ENCODE assay signal across 16 cellular contexts in the genomic region with DNA sequence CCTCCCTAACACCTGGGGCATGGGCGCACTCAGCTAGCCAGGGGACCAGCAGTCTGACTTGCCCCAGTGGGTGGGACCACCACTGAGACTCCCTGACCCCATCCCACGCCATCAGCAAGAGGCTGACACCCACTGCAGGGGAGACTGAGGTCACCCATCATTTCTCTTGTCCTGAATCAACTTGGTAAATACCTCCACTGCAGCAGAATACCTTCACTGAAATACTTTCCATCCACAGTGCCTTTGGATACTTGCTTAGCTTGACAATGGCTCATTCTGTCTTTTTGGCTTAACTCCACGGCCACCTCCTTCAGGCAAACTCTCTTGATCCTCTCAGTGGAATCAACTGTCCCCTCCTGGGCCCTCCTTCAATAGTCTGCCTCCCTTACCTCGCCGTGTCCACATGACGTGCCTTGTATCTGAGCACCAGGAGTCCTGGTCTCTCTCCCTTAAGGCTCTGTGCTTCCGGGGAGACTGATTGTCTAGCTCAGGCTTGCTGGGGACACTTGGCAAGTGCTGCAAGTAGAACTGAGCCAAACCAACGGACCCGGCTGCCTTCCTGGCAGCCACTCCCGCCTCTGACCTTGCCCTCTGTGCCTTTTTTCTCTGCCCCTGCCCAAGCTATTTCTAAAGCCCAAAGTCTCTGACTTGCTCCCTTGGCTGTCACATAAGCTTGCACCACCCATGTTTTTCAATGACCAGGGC.
DNase-seq lines count a peak whose midpoint lies in the region; ATAC-seq, FAIRE-seq and TF ChIP-seq lines count a peak whose summit lies in the region.
"Had no signal": no experiment of that assay in that cellular context is flagged by ENCODE, and none has a peak within 500 bp of the region (broad histone marks: within the 10 kb centered on the region; RNA-seq: fewer than 3 reads in every experiment).

No MANE protein-coding gene starts in this region.

- no peak overlapping the region for H2BK15ac ChIP-seq in H9 (ENCODE audit: low read depth, low read length)

- no peak overlapping the region for H2AK5ac ChIP-seq in H9 (ENCODE audit: insufficient read length, low read length)

- no peaks in the 10 kb centered on the region for H4K20me1 ChIP-seq in H9 (ENCODE audit: control insufficient read depth, insufficient read depth, insufficient read length)

- H3K9me3 ChIP-seq in H9 (ENCODE audit: control insufficient read depth, low read depth, low read length) (no peaks in the 10 kb centered on the region), liver (ENCODE audit: control insufficient read depth in 4 of 4, low read length in 3 of 4) (no peaks in the 10 kb centered on the region), spleen (no peaks in the 10 kb centered on the region)

- no peaks in the 10 kb centered on the region for H3K79me2 ChIP-seq in H9 (ENCODE audit: insufficient read depth, low read length)

- H3K36me3 ChIP-seq in liver (ENCODE audit: control insufficient read depth in 4 of 4, insufficient read depth in 3 of 4, low read depth in 1 of 4, low read length in 3 of 4) (no peaks in the 10 kb centered on the region), spleen (peaks cover 0 to 3% (median 0%) of the 10 kb centered on the region in 6 donors)

- H3K14ac ChIP-seq in H9 (ENCODE audit: insufficient read depth, low read length): no peak overlapping the region

- no peak overlapping the region for H2BK12ac ChIP-seq in H9 (ENCODE audit: insufficient read length, low read depth, low read length)

- no peak for ATAC-seq in activated CD8-positive, alpha-beta memory T cell treated with anti-CD3 and anti-CD28 coated beads, Interleukin-2, amount 10 ng/mL, durations not matched to agents 7 days and 5 days
- ATAC-seq in GM21423 (IDR thresholded peaks at IDR 0.05; ENCODE audit: unreplicated experiment): no peak

- no peak overlapping the region for H4K8ac ChIP-seq in H9 (replicated peaks; ENCODE audit: insufficient read length, low read depth, low read length)

- TF ChIP-seq CTCF in H9 (conservative IDR thresholded peaks at IDR 0.05) (no peak), chondrocyte (IDR thresholded peaks at IDR 0.05) (no peak), liver (IDR thresholded peaks at IDR 0.05; ENCODE audit: low read depth, low read length, missing input control) (no peak), spleen (IDR thresholded peaks at IDR 0.05 in 8 of 11, conservative IDR thresholded peaks at IDR 0.05 in 3 of 11) (no peak), osteocyte (IDR thresholded peaks at IDR 0.05) (no peak)

- no peaks in the 10 kb centered on the region; a peak in 1 of 7 replicates for H3K36me3 Mint-ChIP-seq in H9 (ENCODE audit: insufficient read depth in 1 of 3, low read depth in 3 of 3)
- H3K36me3 Mint-ChIP-seq in chondrocyte (ENCODE audit: low read depth): peaks cover 1% of the 10 kb centered on the region
- H3K36me3 Mint-ChIP-seq in activated CD8-positive, alpha-beta memory T cell treated with anti-CD3 and anti-CD28 coated beads, Interleukin-2, amount 10 ng/mL, durations not matched to agents 7 days and 5 days: no peaks in the 10 kb centered on the region
- no peaks in the 10 kb centered on the region for H3K36me3 Mint-ChIP-seq in osteocyte (ENCODE audit: unreplicated experiment)
- H3K36me3 Mint-ChIP-seq: mesothelial cell of epicardium had no signal

- no peaks in the 10 kb centered on the region for H3K27me3 ChIP-seq in H9 (ENCODE audit: insufficient read depth, low read length)
- no peaks in the 10 kb centered on the region for H3K27me3 ChIP-seq in liver (ENCODE audit: control insufficient read depth in 4 of 4, insufficient read depth in 4 of 4, low read length in 3 of 4)
- peaks cover 0 to 10% (median 0%) of the 10 kb centered on the region in 7 donors for H3K27me3 ChIP-seq in spleen (replicated peaks in 1 of 7)

- no CpG with 5 or more reads among the region's 10 CpGs for WGBS in H9 (ENCODE audit: extremely low coverage, insufficient read length, low lambda C conversion rate)
- 50% methylated on average over 10 of the region's 10 CpGs for WGBS in liver
- WGBS in spleen, 5 donors: 65 to 79% (median 68%) methylated on average over 10 of the region's 10 CpGs

- H3K4me3 Mint-ChIP-seq in H9: no peak overlapping the region
- no peak overlapping the region for H3K4me3 Mint-ChIP-seq in chondrocyte (ENCODE audit: unreplicated experiment)
- H3K4me3 Mint-ChIP-seq in activated CD8-positive, alpha-beta memory T cell treated with anti-CD3 and anti-CD28 coated beads, Interleukin-2, amount 10 ng/mL, durations not matched to agents 7 days and 5 days: no peak overlapping the region
- no peak overlapping the region for H3K4me3 Mint-ChIP-seq in osteocyte (ENCODE audit: unreplicated experiment)
- H3K4me3 Mint-ChIP-seq: activated CD8-positive, alpha-beta T cell treated with anti-CD3 and anti-CD28 coated beads for 36 hours; mesothelial cell of epicardium had no signal

- no peak overlapping the region for H3K18ac ChIP-seq in H9 (ENCODE audit: insufficient read length, low read depth, low read length)

- intact Hi-C loops in spleen (cut with DNase I; ENCODE audit: low total_unique reads): loop anchor here (5.0 kb wide), 2 partner anchors 163 to 228 kb away; no protein-coding TSS in a partner anchor

- TF ChIP-seq POLR2A in spleen (IDR thresholded peaks at IDR 0.05) (no peak), GM12891 (IDR thresholded peaks at IDR 0.05; ENCODE audit: low read depth, low read length) (no peak)

- H2BK5ac ChIP-seq in H9 (ENCODE audit: insufficient read length, low read length): no peak overlapping the region

- no peak overlapping the region for H3K23ac ChIP-seq in H9 (ENCODE audit: insufficient read length, low read depth, low read length)

- H3K79me1 ChIP-seq in H9 (ENCODE audit: insufficient read depth, low read depth, low read length, poor library complexity, severe bottlenecking): no peaks in the 10 kb centered on the region

- no peak for FAIRE-seq in GM12891 (lab: Jason Lieb, UNC)

- H3K9ac ChIP-seq in H9 (ENCODE audit: extremely low read depth, insufficient read length, low read length): no peak overlapping the region
- no peak overlapping the region for H3K9ac ChIP-seq in liver (ENCODE audit: low read depth in 1 of 2, low read length in 2 of 2)

- H3K56ac ChIP-seq in H9 (ENCODE audit: insufficient read length, low read depth, low read length): no peak overlapping the region

- peak in 1 of 2 donors; percentile 4 for TF ChIP-seq RAD21 in liver (IDR thresholded peaks at IDR 0.05)

- H3K4me1 ChIP-seq in H9 (ENCODE audit: insufficient read depth, low read length) (no peaks in the 10 kb centered on the region), liver (ENCODE audit: control insufficient read depth in 4 of 4, insufficient read depth in 4 of 4, low read length in 3 of 4) (peaks cover 0 to 21% (median 20%) of the 10 kb centered on the region in 4 donors), spleen (peaks cover 0 to 29% (median 14%) of the 10 kb centered on the region in 6 donors)

- no peak overlapping the region for H3K4ac ChIP-seq in H9 (ENCODE audit: low read depth, low read length)

- H3K4me3 ChIP-seq in liver (ENCODE audit: low read depth in 1 of 3, low read length in 3 of 3): no peak overlapping the region
- no peak overlapping the region for H3K4me3 ChIP-seq in spleen

- DNase-seq in H9 (no peak), chondrocyte (ENCODE audit: low spot score) (peak; percentile 47), spleen (peak; percentile 67), osteocyte (ENCODE audit: extremely low spot score, unreplicated experiment) (no peak), GM12891 (ENCODE audit: insufficient read length, low spot score) (no peak)
- DNase-seq in activated CD8-positive, alpha-beta memory T cell treated with anti-CD3 and anti-CD28 coated beads, Interleukin-2, amount 10 ng/mL, durations not matched to agents 7 days and 5 days: no peak
- DNase-seq: activated CD8-positive, alpha-beta T cell treated with anti-CD3 and anti-CD28 coated beads for 36 hours; activated gamma-delta T cell; Calu3; effector CD4-positive, alpha-beta T cell; IMR-90; NCI-H1092 treated with DMSO at 0.1 percent for 48 hours; NCI-H226 had no signal

- no peaks in the 10 kb centered on the region; a peak in 1 of 5 replicates for H3K9me3 Mint-ChIP-seq in H9
- H3K9me3 Mint-ChIP-seq in chondrocyte (ENCODE audit: low read depth): no peaks in the 10 kb centered on the region
- H3K9me3 Mint-ChIP-seq in activated CD8-positive, alpha-beta memory T cell treated with anti-CD3 and anti-CD28 coated beads, Interleukin-2, amount 10 ng/mL, durations not matched to agents 7 days and 5 days (ENCODE audit: low read depth): no peaks in the 10 kb centered on the region
- no peaks in the 10 kb centered on the region for H3K9me3 Mint-ChIP-seq in osteocyte (ENCODE audit: unreplicated experiment)
- H3K9me3 Mint-ChIP-seq: activated CD8-positive, alpha-beta T cell treated with anti-CD3 and anti-CD28 coated beads for 36 hours; mesothelial cell of epicardium had no signal

- no peak overlapping the region for H3T11ph ChIP-seq in H9 (ENCODE audit: low read length)

- CTCF ChIA-PET in activated CD8-positive, alpha-beta memory T cell treated with anti-CD3 and anti-CD28 coated beads, Interleukin-2, amount 10 ng/mL, durations not matched to agents 7 days and 5 days (lab: Charles Lee): interaction anchor here (0.6 to 5.0 kb wide), 9 partner anchors 8 to 254 kb away, joined by 3 to 32 read pairs (median 4); no protein-coding TSS in a partner anchor

- H3K27ac ChIP-seq in H9 (ENCODE audit: insufficient read length, low read depth, low read length) (no peak overlapping the region), liver (ENCODE audit: low read depth in 1 of 2, low read length in 2 of 2) (peak overlapping the region in 1 of 2 donors; percentile 43), spleen (peak overlapping the region in 5 of 8 donors; percentile 33 to 76 (median 58))

- peaks cover 2% of the 10 kb centered on the region for H3K27me3 Mint-ChIP-seq in H9 (ENCODE audit: low read depth)
- peaks cover 24% of the 10 kb centered on the region for H3K27me3 Mint-ChIP-seq in chondrocyte (ENCODE audit: low read depth)
- no peaks in the 10 kb centered on the region for H3K27me3 Mint-ChIP-seq in activated CD8-positive, alpha-beta memory T cell treated with anti-CD3 and anti-CD28 coated beads, Interleukin-2, amount 10 ng/mL, durations not matched to agents 7 days and 5 days
- H3K27me3 Mint-ChIP-seq in osteocyte (ENCODE audit: unreplicated experiment): peaks cover 17% of the 10 kb centered on the region

- H4K5ac ChIP-seq in H9 (ENCODE audit: insufficient read length, low read depth, low read length): no peak overlapping the region

- H3K4me2 ChIP-seq in H9 (ENCODE audit: insufficient read depth, insufficient read length, low read length): no peak overlapping the region

- H4K91ac ChIP-seq in H9 (ENCODE audit: insufficient read length, low read depth, low read length): no peak overlapping the region

- H3K27ac Mint-ChIP-seq in H9: peak overlapping the region; percentile 3 to 73 (median 3); a peak in 2 of 7 replicates
- H3K27ac Mint-ChIP-seq in chondrocyte (ENCODE audit: unreplicated experiment): no peak overlapping the region
- no peak overlapping the region for H3K27ac Mint-ChIP-seq in activated CD8-positive, alpha-beta memory T cell treated with anti-CD3 and anti-CD28 coated beads, Interleukin-2, amount 10 ng/mL, durations not matched to agents 7 days and 5 days
- no peak overlapping the region for H3K27ac Mint-ChIP-seq in osteocyte (ENCODE audit: unreplicated experiment)
- H3K27ac Mint-ChIP-seq: activated CD8-positive, alpha-beta T cell treated with anti-CD3 and anti-CD28 coated beads for 36 hours; mesothelial cell of epicardium had no signal

- H2BK20ac ChIP-seq in H9 (ENCODE audit: low read depth, low read length, poor library complexity, severe bottlenecking): no peak overlapping the region

- no peak overlapping the region for H2AFZ ChIP-seq in H9 (ENCODE audit: low read length)

- H3K4me1 Mint-ChIP-seq in H9: peaks cover 11 to 18% of the 10 kb centered on the region in 2 experiments
- peaks cover 12% of the 10 kb centered on the region for H3K4me1 Mint-ChIP-seq in chondrocyte (ENCODE audit: low read depth)
- H3K4me1 Mint-ChIP-seq in activated CD8-positive, alpha-beta memory T cell treated with anti-CD3 and anti-CD28 coated beads, Interleukin-2, amount 10 ng/mL, durations not matched to agents 7 days and 5 days: peaks cover under 1% of the 10 kb centered on the region
- no peaks in the 10 kb centered on the region for H3K4me1 Mint-ChIP-seq in osteocyte (ENCODE audit: unreplicated experiment)
- H3K4me1 Mint-ChIP-seq: mesothelial cell of epicardium had no signal

- H2BK120ac ChIP-seq in H9 (ENCODE audit: low read depth, low read length, poor library complexity, severe bottlenecking): no peak overlapping the region

- no peaks in the 10 kb centered on the region for H3K23me2 ChIP-seq in H9 (ENCODE audit: insufficient read length, low read depth, low read length, poor library complexity, severe bottlenecking)

Comparison
In these comparisons a context has a peak if more than half of its experiments do, and no peak if none do; other contexts are left out.
1. DNase-seq: peak in chondrocyte (single experiment) and spleen (single experiment); none in H9 (single experiment), activated CD8-positive, alpha-beta memory T cell treated with anti-CD3 and anti-CD28 coated beads, Interleukin-2, amount 10 ng/mL, durations not matched to agents 7 days and 5 days (single experiment), osteocyte (single experiment) and GM12891 (single experiment).
2. H3K27ac Mint-ChIP-seq: peak in H9 (3 of 3); none in chondrocyte (single experiment), activated CD8-positive, alpha-beta memory T cell treated with anti-CD3 and anti-CD28 coated beads, Interleukin-2, amount 10 ng/mL, durations not matched to agents 7 days and 5 days (single experiment) and osteocyte (single experiment).